Comparison of ENCODE assay signal across 9 cellular contexts in genomic region chr19:43798026-43798545, GRCh38. TPM values are rescaled to one million over a fixed set of nuclear protein-coding genes. Genes with fewer than 3 reads are reported as not detected.
DNase-seq lines count a peak whose midpoint lies in the region; ATAC-seq and TF ChIP-seq lines count a peak whose summit lies in the region.
"Had no signal": no experiment of that assay in that cellular context is flagged by ENCODE, and none has a peak within 500 bp of the region (broad histone marks: within the 10 kb centered on the region; RNA-seq: fewer than 3 reads in every experiment).

No MANE protein-coding gene starts in this region.

- H4K91ac ChIP-seq in trophoblast cell (ENCODE audit: low read depth, low read length): no peak overlapping the region

- H2AFZ ChIP-seq in trophoblast cell (ENCODE audit: insufficient read depth, low read length, poor library complexity): no peak overlapping the region

- intact Hi-C loops in CD4-positive, alpha-beta memory T cell (cut with micrococcal nuclease): no loop called here
- intact Hi-C loops in esophagus squamous epithelium (cut with DNase I): no loop called here

- H3K79me1 ChIP-seq in trophoblast cell (ENCODE audit: low read length): no peaks in the 10 kb centered on the region

- H3K27ac ChIP-seq in CD4-positive, alpha-beta memory T cell (ENCODE audit: low read depth, low read length): peak overlapping the region; percentile 13
- H3K27ac ChIP-seq in esophagus squamous epithelium (peak overlapping the region; percentile 66 to 80 (median 80)), trophoblast cell (ENCODE audit: low read depth, low read length) (no peak overlapping the region)
- H3K27ac ChIP-seq: thyroid gland had no signal

- no peaks in the 10 kb centered on the region for H3K27me3 Mint-ChIP-seq in CD4-positive, alpha-beta memory T cell
- H3K27me3 Mint-ChIP-seq in T-helper 17 cell: no peaks in the 10 kb centered on the region

- H3K4me3 ChIP-seq in CD4-positive, alpha-beta memory T cell (ENCODE audit: low read length in 2 of 2): peak overlapping the region; percentile 44 to 60
- H3K4me3 ChIP-seq in esophagus squamous epithelium (peak overlapping the region; percentile 42 to 77 (median 58)), trophoblast cell (ENCODE audit: low read depth, low read length) (peak overlapping the region; percentile 60)

- POLR2A ChIA-PET in CD4-positive, alpha-beta memory T cell (lab: Charles Lee; ENCODE audit: partially characterized antibody): no interaction called here

- H2AK5ac ChIP-seq in trophoblast cell (ENCODE audit: low read length): no peak overlapping the region

- H2BK5ac ChIP-seq in trophoblast cell (ENCODE audit: low read depth, low read length, poor library complexity): no peak overlapping the region

- no peak overlapping the region for H3K18ac ChIP-seq in trophoblast cell (ENCODE audit: low read length)

- H4K8ac ChIP-seq in trophoblast cell (ENCODE audit: low read depth, low read length): no peak overlapping the region

- DNase-seq in CD4-positive, alpha-beta memory T cell: no peak
- DNase-seq in T-helper 17 cell (no peak), esophagus squamous epithelium (lab: John Stamatoyannopoulos, UW) (no peak), trophoblast cell (no peak), left lobe of liver (ENCODE audit: low spot score) (no peak), GM10266 (ENCODE audit: extremely low spot score) (no peak), putamen (ENCODE audit: low spot score) (no peak), NCI-H526 (lab: John Stamatoyannopoulos, UW) (no peak)

- H3K9me3 ChIP-seq in CD4-positive, alpha-beta memory T cell (ENCODE audit: control insufficient read depth in 1 of 2, low read length in 2 of 2): no peaks in the 10 kb centered on the region
- H3K9me3 ChIP-seq in T-helper 17 cell (ENCODE audit: control insufficient read depth, low read length, poor library complexity, severe bottlenecking) (no peaks in the 10 kb centered on the region), esophagus squamous epithelium (no peaks in the 10 kb centered on the region), trophoblast cell (ENCODE audit: insufficient read depth, low read depth, low read length) (peaks cover 6% of the 10 kb centered on the region)
- H3K9me3 ChIP-seq: thyroid gland had no signal

- WGBS in esophagus squamous epithelium, 2 donors: no CpG with 5 or more reads among the region's 5 CpGs
- no CpG with 5 or more reads among the region's 5 CpGs for WGBS in trophoblast cell (ENCODE audit: extremely low coverage, insufficient coverage, insufficient read length)

- peak overlapping the region; percentile 29 for H3K23ac ChIP-seq in trophoblast cell (ENCODE audit: low read length)

- H3K79me2 ChIP-seq in trophoblast cell (ENCODE audit: control insufficient read depth, insufficient read depth, low read length, poor library complexity): no peaks in the 10 kb centered on the region

- peaks cover 4 to 18% (median 8%) of the 10 kb centered on the region in 4 donors for H3K4me1 Mint-ChIP-seq in CD4-positive, alpha-beta memory T cell
- H3K4me1 Mint-ChIP-seq in T-helper 17 cell: peaks cover 25% of the 10 kb centered on the region

- no peak overlapping the region for H3K14ac ChIP-seq in trophoblast cell (ENCODE audit: low read length)

- H2BK12ac ChIP-seq in trophoblast cell (ENCODE audit: low read length): no peak overlapping the region

- peak overlapping the region; percentile 76 for H3K4me2 ChIP-seq in trophoblast cell (ENCODE audit: low read length)

- H3K4me3 Mint-ChIP-seq in CD4-positive, alpha-beta memory T cell: peak overlapping the region; percentile 70 to 85 (median 78)
- H3K4me3 Mint-ChIP-seq in T-helper 17 cell: peak overlapping the region; percentile 86

- no peaks in the 10 kb centered on the region for H3K27me3 ChIP-seq in CD4-positive, alpha-beta memory T cell (ENCODE audit: insufficient read depth, low read length)
- H3K27me3 ChIP-seq in esophagus squamous epithelium (peaks cover 0 to 46% (median 0%) of the 10 kb centered on the region in 4 donors), trophoblast cell (ENCODE audit: insufficient read depth, low read length) (peaks cover 4% of the 10 kb centered on the region)
- H3K27me3 ChIP-seq: thyroid gland had no signal

- no peaks in the 10 kb centered on the region for H3K36me3 Mint-ChIP-seq in CD4-positive, alpha-beta memory T cell
- no peaks in the 10 kb centered on the region for H3K36me3 Mint-ChIP-seq in T-helper 17 cell (ENCODE audit: low read depth)

- TF ChIP-seq CTCF in esophagus squamous epithelium (IDR thresholded peaks at IDR 0.05): no peak
- TF ChIP-seq CTCF in GM10266 (IDR thresholded peaks at IDR 0.05; ENCODE audit: control insufficient read depth, insufficient read depth, low read depth, missing control alignments): no peak

- peak overlapping the region; percentile 31 for H3K9ac ChIP-seq in trophoblast cell (ENCODE audit: low read length)

- peaks cover 9% of the 10 kb centered on the region for H3K4me1 ChIP-seq in CD4-positive, alpha-beta memory T cell (ENCODE audit: insufficient read depth, low read length)
- H3K4me1 ChIP-seq in esophagus squamous epithelium (peaks cover 11 to 22% (median 13%) of the 10 kb centered on the region in 3 donors), trophoblast cell (ENCODE audit: control insufficient read depth in 1 of 2, insufficient read depth in 2 of 2, low read length in 2 of 2) (peaks cover 5 to 11% of the 10 kb centered on the region in 2 experiments)

- peak overlapping the region in 2 of 7 donors; percentile 68 to 79 for H3K27ac Mint-ChIP-seq in CD4-positive, alpha-beta memory T cell
- H3K27ac Mint-ChIP-seq in T-helper 17 cell: no peak overlapping the region

- no peak overlapping the region for H3K4ac ChIP-seq in trophoblast cell (ENCODE audit: low read depth, low read length)

- ATAC-seq in T-helper 17 cell: peak; percentile 27
- no peak for ATAC-seq in left lobe of liver

- CTCF ChIA-PET in CD4-positive, alpha-beta memory T cell (lab: Charles Lee; ENCODE audit: partially characterized antibody): interaction anchor here (1.4 to 2.4 kb wide), 2 partner anchors 11 to 19 kb away, joined by 4 to 10 read pairs; no protein-coding TSS in a partner anchor

- no peaks in the 10 kb centered on the region for H3K9me3 Mint-ChIP-seq in CD4-positive, alpha-beta memory T cell

- TF ChIP-seq POLR2A in esophagus squamous epithelium (IDR thresholded peaks at IDR 0.05): no peak

- H3K36me3 ChIP-seq in CD4-positive, alpha-beta memory T cell (ENCODE audit: insufficient read depth, low read length): no peaks in the 10 kb centered on the region
- H3K36me3 ChIP-seq in esophagus squamous epithelium (no peaks in the 10 kb centered on the region), trophoblast cell (ENCODE audit: control insufficient read depth in 1 of 2, insufficient read depth in 2 of 2, low read length in 2 of 2) (no peaks in the 10 kb centered on the region)
- H3K36me3 ChIP-seq: thyroid gland had no signal

- H4K12ac ChIP-seq in trophoblast cell (ENCODE audit: low read depth, low read length): no peak overlapping the region

- no peak overlapping the region for H2BK120ac ChIP-seq in trophoblast cell (ENCODE audit: insufficient read depth, low read length, poor library complexity)

RNA-seq across cellular contexts. Expression of gene LYPD5, which starts 4.2 kb away (rescaled TPM):
- under 1 TPM; 0.49 to 0.97 TPM for total RNA-seq in CD4-positive, alpha-beta memory T cell
- polyA plus RNA-seq in CD4-positive, alpha-beta memory T cell: under 1 TPM; 0.27 to 0.50 TPM
- total RNA-seq in T-helper 17 cell: under 1 TPM in 1 of 2 donors, not detected in 1; 0.45 TPM
- 10 to 100 TPM in 3 of 4 donors, 1 to 10 TPM in 1; 9.9 to 32.0 (median 22.4) TPM for total RNA-seq in esophagus squamous epithelium
- 75.1 and 79.1 TPM in 2 replicates for polyA plus RNA-seq in trophoblast cell (2013)
- total RNA-seq in left lobe of liver: not detected

RNA-seq across cellular contexts. Expression of gene KCNN4, which starts 17.3 kb away (rescaled TPM):
- 10 to 100 TPM; 33.6 to 33.9 TPM for total RNA-seq in CD4-positive, alpha-beta memory T cell
- polyA plus RNA-seq in CD4-positive, alpha-beta memory T cell: 10 to 100 TPM; 10.5 to 23.7 TPM
- total RNA-seq in T-helper 17 cell (10 to 100 TPM; 46.4 to 63.1 TPM), esophagus squamous epithelium (10 to 100 TPM in 1 of 4 donors, 1 to 10 TPM in 3; 3.2 to 16.9 (median 5.3) TPM), left lobe of liver (0.43 TPM)
- 46.3 and 48.1 TPM in 2 replicates for polyA plus RNA-seq in trophoblast cell (2013)

RNA-seq across cellular contexts. Expression of gene ZNF283, which starts 29.0 kb away (rescaled TPM):
- total RNA-seq in CD4-positive, alpha-beta memory T cell: 10 to 100 TPM; 18.1 to 20.7 TPM
- polyA plus RNA-seq in CD4-positive, alpha-beta memory T cell: 1 to 10 TPM; 4.3 to 4.9 TPM
- total RNA-seq in T-helper 17 cell (1 to 10 TPM; 4.4 to 6.9 TPM), esophagus squamous epithelium (10 to 100 TPM in 1 of 4 donors, 1 to 10 TPM in 3; 1.5 to 19.1 (median 6.5) TPM), left lobe of liver (2.6 TPM)
- polyA plus RNA-seq in trophoblast cell (2013): 3.7 and 4.0 TPM in 2 replicates

RNA-seq across cellular contexts. Expression of gene SMG9, which starts 43.3 kb away (rescaled TPM):
- 10 to 100 TPM; 57.6 to 57.9 TPM for total RNA-seq in CD4-positive, alpha-beta memory T cell
- 10 to 100 TPM in 1 of 2 donors, 1 to 10 TPM in 1; 3.8 to 13.7 TPM for polyA plus RNA-seq in CD4-positive, alpha-beta memory T cell
- total RNA-seq in T-helper 17 cell (10 to 100 TPM; 35.6 to 44.4 TPM), esophagus squamous epithelium (10 to 100 TPM; 16.0 to 22.7 (median 21.1) TPM), left lobe of liver (13.2 TPM)
- 29.5 and 29.9 TPM in 2 replicates for polyA plus RNA-seq in trophoblast cell (2013)

Comparison
In these comparisons a context has a peak if more than half of its experiments do, and no peak if none do; other contexts are left out.
1. RNA of gene LYPD5, which starts 4.2 kb away (total RNA-seq): 9.9 to 32.0 TPM in esophagus squamous epithelium; 0.49 to 0.97 TPM in CD4-positive, alpha-beta memory T cell, 0.45 TPM in T-helper 17 cell and not detected in left lobe of liver (single experiment); every median in the first group is over 4 times any median in the second.
2. Peak in every context shown above with its lines, with median percentiles within 50 percentile points of each other: H3K4me3 ChIP-seq.